17 cellular contexts compared by ENCODE assay signal in the genomic region with DNA sequence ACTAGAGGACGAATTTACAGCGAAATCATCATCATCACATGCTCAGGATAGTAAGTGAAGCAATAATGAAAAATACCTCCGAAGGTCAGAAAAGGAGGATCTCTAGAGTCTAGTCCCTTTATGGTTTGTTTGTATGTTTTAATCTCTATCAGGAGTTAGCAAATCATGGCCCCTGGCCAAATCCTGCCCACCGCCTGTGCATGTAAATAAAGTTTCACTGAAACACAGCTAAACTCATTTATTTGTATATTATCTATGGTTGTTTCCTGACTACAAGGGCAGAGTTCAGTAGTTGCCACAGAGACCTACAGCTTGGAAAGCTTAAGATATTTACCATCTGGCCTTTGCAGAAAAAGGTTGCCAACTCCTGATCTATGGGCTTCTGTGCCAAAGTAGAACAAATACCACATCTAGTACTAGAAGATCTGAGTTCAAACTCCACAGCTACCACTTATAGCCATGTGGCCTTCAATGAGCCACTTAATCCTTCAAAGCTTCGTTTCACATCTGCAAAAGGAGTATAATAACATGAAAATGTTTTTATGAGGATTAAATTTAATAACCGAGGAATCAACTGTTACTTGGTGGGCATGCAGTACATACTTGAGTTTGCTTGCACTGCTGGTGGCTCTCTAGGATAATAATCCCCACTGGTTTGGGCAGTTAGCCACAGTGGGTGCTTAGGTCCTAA.
DNase-seq lines count a peak whose midpoint lies in the region; TF ChIP-seq lines count a peak whose summit lies in the region.
"Had no signal": no experiment of that assay in that cellular context is flagged by ENCODE, and none has a peak within 500 bp of the region (broad histone marks: within the 10 kb centered on the region; RNA-seq: fewer than 3 reads in every experiment).

No MANE protein-coding gene starts in this region.

- 26% methylated on average over 6 of the region's 6 CpGs for WGBS in liver

- no peaks in the 10 kb centered on the region for H3K9me3 ChIP-seq in liver (ENCODE audit: control insufficient read depth in 4 of 4, low read length in 3 of 4)

- H3K27ac ChIP-seq in liver (ENCODE audit: low read depth in 1 of 2, low read length in 2 of 2) (peak overlapping the region; percentile 70 to 82), coronary artery (no peak overlapping the region)
- H3K27ac ChIP-seq: C4-2B, dorsolateral prefrontal cortex, parathyroid adenoma had no signal

- H3K4me3 ChIP-seq in liver (ENCODE audit: low read depth in 1 of 3, low read length in 3 of 3) (no peak overlapping the region), coronary artery (no peak overlapping the region)
- H3K4me3 ChIP-seq: dorsolateral prefrontal cortex had no signal

- DNase-seq in DMS 273 (lab: John Stamatoyannopoulos, UW; ENCODE audit: unreplicated experiment) (peak; percentile 76), NCI-H2081 (lab: John Stamatoyannopoulos, UW) (peak; percentile 18 to 77), cerebellum (ENCODE audit: low spot score) (peak; percentile 42), NCI-H1105 treated with DMSO at 0.1 percent for 48 hours (lab: John Stamatoyannopoulos, UW) (no peak), coronary artery (ENCODE audit: low spot score) (no peak)
- no peak for DNase-seq in stimulated activated CD4-positive, alpha-beta T cell treated with anti-CD3 and anti-CD28 coated beads, Interleukin-4, amount 100 ng/mL, for 4 hours
- no peak for DNase-seq in stimulated activated CD4-positive, alpha-beta T cell treated with anti-CD3 and anti-CD28 coated beads, Interleukin-2, amount 100 ng/mL, for 24 hours
- DNase-seq: head of caudate nucleus; mammary epithelial cell; NCI-H526 treated with DMSO at 0.1 percent for 48 hours; SHP77; stimulated activated CD4-positive, alpha-beta T cell treated with anti-CD3 and anti-CD28 coated beads, Interleukin-2, amount 100 ng/mL, for 48 hours; stimulated activated naive CD4-positive, alpha-beta T cell had no signal

- peaks cover 6 to 27% (median 10%) of the 10 kb centered on the region in 4 donors for H3K4me1 ChIP-seq in liver (ENCODE audit: control insufficient read depth in 4 of 4, insufficient read depth in 4 of 4, low read length in 3 of 4)
- H3K4me1 ChIP-seq: parathyroid adenoma had no signal

- H3K27me3 ChIP-seq in liver (ENCODE audit: control insufficient read depth in 4 of 4, insufficient read depth in 4 of 4, low read length in 3 of 4), result no peaks in the 10 kb centered on the region
- H3K27me3 ChIP-seq: dorsolateral prefrontal cortex had no signal

- TF ChIP-seq CTCF in liver (IDR thresholded peaks at IDR 0.05; ENCODE audit: low read depth, low read length, missing input control) (no peak), coronary artery (IDR thresholded peaks at IDR 0.05) (no peak)

- H3K36me3 ChIP-seq in liver (ENCODE audit: control insufficient read depth in 4 of 4, insufficient read depth in 3 of 4, low read depth in 1 of 4, low read length in 3 of 4), result no peaks in the 10 kb centered on the region

- peak; percentile 42 to 48 for TF ChIP-seq RAD21 in liver (IDR thresholded peaks at IDR 0.05)

- H3K9ac ChIP-seq in liver (ENCODE audit: low read depth in 1 of 2, low read length in 2 of 2), result no peak overlapping the region
- H3K9ac ChIP-seq: parathyroid adenoma had no signal

TF ChIP-seq in liver, 16 proteins besides CTCF, POLR2A, EP300 and RAD21:
- TF ChIP-seq YY1 (IDR thresholded peaks at IDR 0.05), result peak; percentile 81
- peak; percentile 31 to 62 for TF ChIP-seq GABPA (IDR thresholded peaks at IDR 0.05 in 1 of 2, conservative IDR thresholded peaks at IDR 0.05 in 1 of 2)
- peak; percentile 87 for TF ChIP-seq HNF4G (IDR thresholded peaks at IDR 0.05)
- peak in 1 of 2 donors; percentile 59 for TF ChIP-seq EGR1 (IDR thresholded peaks at IDR 0.05; ENCODE audit: low read depth in 2 of 2)
- TF ChIP-seq HNF4A (conservative IDR thresholded peaks at IDR 0.05), result peak; percentile 94 to 97
- peak; percentile 89 for TF ChIP-seq FOXA2 (IDR thresholded peaks at IDR 0.05)
- TF ChIP-seq, protein P1, sequence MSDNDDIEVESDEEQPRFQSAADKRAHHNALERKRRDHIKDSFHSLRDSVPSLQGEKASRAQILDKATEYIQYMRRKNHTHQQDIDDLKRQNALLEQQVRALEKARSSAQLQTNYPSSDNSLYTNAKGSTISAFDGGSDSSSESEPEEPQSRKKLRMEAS (IDR thresholded peaks at IDR 0.05), result no peak
- TF ChIP-seq, protein P2, sequence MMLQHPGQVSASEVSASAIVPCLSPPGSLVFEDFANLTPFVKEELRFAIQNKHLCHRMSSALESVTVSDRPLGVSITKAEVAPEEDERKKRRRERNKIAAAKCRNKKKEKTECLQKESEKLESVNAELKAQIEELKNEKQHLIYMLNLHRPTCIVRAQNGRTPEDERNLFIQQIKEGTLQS (IDR thresholded peaks at IDR 0.05), result peak; percentile 83
- peak; percentile 97 for TF ChIP-seq SP1 (IDR thresholded peaks at IDR 0.05)
- TF ChIP-seq TAF1 (conservative IDR thresholded peaks at IDR 0.05), result peak; percentile 19
- TF ChIP-seq JUND (IDR thresholded peaks at IDR 0.05), result peak; percentile 81 to 93
- TF ChIP-seq, protein P3, sequence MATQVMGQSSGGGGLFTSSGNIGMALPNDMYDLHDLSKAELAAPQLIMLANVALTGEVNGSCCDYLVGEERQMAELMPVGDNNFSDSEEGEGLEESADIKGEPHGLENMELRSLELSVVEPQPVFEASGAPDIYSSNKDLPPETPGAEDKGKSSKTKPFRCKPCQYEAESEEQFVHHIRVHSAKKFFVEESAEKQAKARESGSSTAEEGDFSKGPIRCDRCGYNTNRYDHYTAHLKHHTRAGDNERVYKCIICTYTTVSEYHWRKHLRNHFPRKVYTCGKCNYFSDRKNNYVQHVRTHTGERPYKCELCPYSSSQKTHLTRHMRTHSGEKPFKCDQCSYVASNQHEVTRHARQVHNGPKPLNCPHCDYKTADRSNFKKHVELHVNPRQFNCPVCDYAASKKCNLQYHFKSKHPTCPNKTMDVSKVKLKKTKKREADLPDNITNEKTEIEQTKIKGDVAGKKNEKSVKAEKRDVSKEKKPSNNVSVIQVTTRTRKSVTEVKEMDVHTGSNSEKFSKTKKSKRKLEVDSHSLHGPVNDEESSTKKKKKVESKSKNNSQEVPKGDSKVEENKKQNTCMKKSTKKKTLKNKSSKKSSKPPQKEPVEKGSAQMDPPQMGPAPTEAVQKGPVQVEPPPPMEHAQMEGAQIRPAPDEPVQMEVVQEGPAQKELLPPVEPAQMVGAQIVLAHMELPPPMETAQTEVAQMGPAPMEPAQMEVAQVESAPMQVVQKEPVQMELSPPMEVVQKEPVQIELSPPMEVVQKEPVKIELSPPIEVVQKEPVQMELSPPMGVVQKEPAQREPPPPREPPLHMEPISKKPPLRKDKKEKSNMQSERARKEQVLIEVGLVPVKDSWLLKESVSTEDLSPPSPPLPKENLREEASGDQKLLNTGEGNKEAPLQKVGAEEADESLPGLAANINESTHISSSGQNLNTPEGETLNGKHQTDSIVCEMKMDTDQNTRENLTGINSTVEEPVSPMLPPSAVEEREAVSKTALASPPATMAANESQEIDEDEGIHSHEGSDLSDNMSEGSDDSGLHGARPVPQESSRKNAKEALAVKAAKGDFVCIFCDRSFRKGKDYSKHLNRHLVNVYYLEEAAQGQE (IDR thresholded peaks at IDR 0.05), result no peak
- TF ChIP-seq FOXA1 (IDR thresholded peaks at IDR 0.05), result peak; percentile 91
- peak; percentile 94 for TF ChIP-seq NR2F2 (IDR thresholded peaks at IDR 0.05)
- TF ChIP-seq, protein P4, sequence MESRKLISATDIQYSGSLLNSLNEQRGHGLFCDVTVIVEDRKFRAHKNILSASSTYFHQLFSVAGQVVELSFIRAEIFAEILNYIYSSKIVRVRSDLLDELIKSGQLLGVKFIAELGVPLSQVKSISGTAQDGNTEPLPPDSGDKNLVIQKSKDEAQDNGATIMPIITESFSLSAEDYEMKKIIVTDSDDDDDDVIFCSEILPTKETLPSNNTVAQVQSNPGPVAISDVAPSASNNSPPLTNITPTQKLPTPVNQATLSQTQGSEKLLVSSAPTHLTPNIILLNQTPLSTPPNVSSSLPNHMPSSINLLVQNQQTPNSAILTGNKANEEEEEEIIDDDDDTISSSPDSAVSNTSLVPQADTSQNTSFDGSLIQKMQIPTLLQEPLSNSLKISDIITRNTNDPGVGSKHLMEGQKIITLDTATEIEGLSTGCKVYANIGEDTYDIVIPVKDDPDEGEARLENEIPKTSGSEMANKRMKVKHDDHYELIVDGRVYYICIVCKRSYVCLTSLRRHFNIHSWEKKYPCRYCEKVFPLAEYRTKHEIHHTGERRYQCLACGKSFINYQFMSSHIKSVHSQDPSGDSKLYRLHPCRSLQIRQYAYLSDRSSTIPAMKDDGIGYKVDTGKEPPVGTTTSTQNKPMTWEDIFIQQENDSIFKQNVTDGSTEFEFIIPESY (IDR thresholded peaks at IDR 0.05), result peak; percentile 87
- peak; percentile 87 to 95 for TF ChIP-seq RXRA (IDR thresholded peaks at IDR 0.05)

Comparison
In these comparisons a context has a peak if more than half of its experiments do, and no peak if none do; other contexts are left out.
1. DNase-seq: peak in DMS 273 (single experiment), NCI-H2081 (2 of 2) and cerebellum (single experiment); none in NCI-H1105 treated with DMSO at 0.1 percent for 48 hours (single experiment), coronary artery (single experiment), stimulated activated CD4-positive, alpha-beta T cell treated with anti-CD3 and anti-CD28 coated beads, Interleukin-4, amount 100 ng/mL, for 4 hours (0 of 2) and stimulated activated CD4-positive, alpha-beta T cell treated with anti-CD3 and anti-CD28 coated beads, Interleukin-2, amount 100 ng/mL, for 24 hours (0 of 2).
2. H3K27ac ChIP-seq: peak in liver (2 of 2); none in coronary artery (0 of 2).